10 cellular contexts compared by ENCODE assay signal in genomic region chr17:28684963-28685362, GRCh38. TPM values are rescaled to one million over a fixed set of nuclear protein-coding genes. Genes with fewer than 3 reads are reported as not detected.
DNase-seq lines count a peak whose midpoint lies in the region; ATAC-seq and TF ChIP-seq lines count a peak whose summit lies in the region.
"Had no signal": no experiment of that assay in that cellular context is flagged by ENCODE, and none has a peak within 500 bp of the region (broad histone marks: within the 10 kb centered on the region; RNA-seq: fewer than 3 reads in every experiment).

No MANE protein-coding gene starts in this region.

- no peak for TF ChIP-seq CTCF in glutamatergic neuron (IDR thresholded peaks at IDR 0.05; ENCODE audit: partially characterized antibody, unreplicated experiment)

- DNase-seq in NCI-H1694 (lab: John Stamatoyannopoulos, UW) (peak; percentile 10), NCI-H1694 treated with DMSO at 0.1 percent for 48 hours (lab: John Stamatoyannopoulos, UW) (no peak), SK-MEL-5 (ENCODE audit: low read depth, low spot score) (peak; percentile 62), glutamatergic neuron (no peak), superior temporal gyrus (ENCODE audit: extremely low spot score) (peak; percentile 94)
- no peak for DNase-seq in stimulated activated CD4-positive, alpha-beta T cell treated with anti-CD3 and anti-CD28 coated beads, Interleukin-4, amount 100 ng/mL, for 4 hours
- DNase-seq: activated CD4-positive, CD25-positive, alpha-beta regulatory T cell treated with anti-CD3 and anti-CD28 coated beads, Interleukin-2, amount 50 U/mL, for 72 hours; effector CD8-positive, alpha-beta T cell had no signal

- H3K27me3 Mint-ChIP-seq in glutamatergic neuron (ENCODE audit: unreplicated experiment) = peaks cover 4% of the 10 kb centered on the region

- no peaks in the 10 kb centered on the region for H3K9me3 Mint-ChIP-seq in glutamatergic neuron (ENCODE audit: unreplicated experiment)

- H3K36me3 Mint-ChIP-seq in glutamatergic neuron (ENCODE audit: unreplicated experiment) = peaks cover 14% of the 10 kb centered on the region

- H3K4me3 Mint-ChIP-seq in glutamatergic neuron (ENCODE audit: unreplicated experiment) = peak overlapping the region; percentile 16

- peaks cover 13% of the 10 kb centered on the region for H3K4me1 Mint-ChIP-seq in glutamatergic neuron (ENCODE audit: low read depth, unreplicated experiment)

- peak overlapping the region; percentile 72 for H3K27ac Mint-ChIP-seq in glutamatergic neuron (ENCODE audit: unreplicated experiment)

- ATAC-seq in GM19467 (IDR thresholded peaks at IDR 0.05; ENCODE audit: unreplicated experiment) (no peak), GM19395 (IDR thresholded peaks at IDR 0.05; ENCODE audit: unreplicated experiment) (no peak)

- in situ Hi-C loops in SK-MEL-5 (cut with HindIII; ENCODE audit: low pct_unique_long_range_greater_than_20kb, low sequenced_read_pairs) = no loop called here

RNA-seq across cellular contexts. Expression of gene SUPT6H, which starts 23.0 kb away (rescaled TPM):
- total RNA-seq in SK-MEL-5 (2014; rRNA removed; shearing (Covaris generic)) = 38.6 and 47.1 TPM in 2 replicates
- 38.0 and 46.8 TPM in 2 replicates for polyA plus RNA-seq in SK-MEL-5 (2015; cell fraction: cytosol; rRNA removed)
- 85.5 and 108 TPM in 2 replicates for polyA plus RNA-seq in SK-MEL-5 (2015; cell fraction: nucleus; rRNA removed)
- total RNA-seq in glutamatergic neuron (ENCODE audit: unreplicated experiment) = 108 TPM

RNA-seq across cellular contexts. Expression of gene SDF2, which starts 23.3 kb away (rescaled TPM):
- 61.3 and 66.1 TPM in 2 replicates for total RNA-seq in SK-MEL-5 (2014; rRNA removed; shearing (Covaris generic))
- polyA plus RNA-seq in SK-MEL-5 (2015; cell fraction: cytosol; rRNA removed) = 48.6 and 63.1 TPM in 2 replicates
- polyA plus RNA-seq in SK-MEL-5 (2015; cell fraction: nucleus; rRNA removed) = 21.7 and 33.5 TPM in 2 replicates
- total RNA-seq in glutamatergic neuron (ENCODE audit: unreplicated experiment) = 54.3 TPM

RNA-seq across cellular contexts. Expression of gene PROCA1, which starts 26.7 kb away (rescaled TPM):
- total RNA-seq in SK-MEL-5 (2014; rRNA removed; shearing (Covaris generic)) = 0.16 TPM in 1 of 2 replicates, not detected in the other
- 0.39 TPM in 1 of 2 replicates, not detected in the other for polyA plus RNA-seq in SK-MEL-5 (2015; cell fraction: cytosol; rRNA removed)
- 5.4 and 5.7 TPM in 2 replicates for polyA plus RNA-seq in SK-MEL-5 (2015; cell fraction: nucleus; rRNA removed)
- total RNA-seq in glutamatergic neuron (ENCODE audit: unreplicated experiment) = 36.5 TPM

RNA-seq across cellular contexts. Expression of gene RAB34, which starts 32.7 kb away (rescaled TPM):
- total RNA-seq in SK-MEL-5 (2014; rRNA removed; shearing (Covaris generic)) = 89.9 and 93.4 TPM in 2 replicates
- 91.3 and 123 TPM in 2 replicates for polyA plus RNA-seq in SK-MEL-5 (2015; cell fraction: cytosol; rRNA removed)
- polyA plus RNA-seq in SK-MEL-5 (2015; cell fraction: nucleus; rRNA removed) = 159 and 165 TPM in 2 replicates
- 54.3 TPM for total RNA-seq in glutamatergic neuron (ENCODE audit: unreplicated experiment)

RNA-seq across cellular contexts. Expression of gene RPL23A, which starts 34.8 kb away (rescaled TPM):
- 965 and 1,109 TPM in 2 replicates for total RNA-seq in SK-MEL-5 (2014; rRNA removed; shearing (Covaris generic))
- 260 and 377 TPM in 2 replicates for polyA plus RNA-seq in SK-MEL-5 (2015; cell fraction: cytosol; rRNA removed)
- polyA plus RNA-seq in SK-MEL-5 (2015; cell fraction: nucleus; rRNA removed) = 146 and 154 TPM in 2 replicates
- total RNA-seq in glutamatergic neuron (ENCODE audit: unreplicated experiment) = 627 TPM

Comparison
In these comparisons a context has a peak if more than half of its experiments do, and no peak if none do; other contexts are left out.
1. DNase-seq: peak in NCI-H1694 (single experiment), SK-MEL-5 (single experiment) and superior temporal gyrus (single experiment); none in NCI-H1694 treated with DMSO at 0.1 percent for 48 hours (single experiment), glutamatergic neuron (single experiment) and stimulated activated CD4-positive, alpha-beta T cell treated with anti-CD3 and anti-CD28 coated beads, Interleukin-4, amount 100 ng/mL, for 4 hours (0 of 2).
2. RNA of gene PROCA1, which starts 26.7 kb away (total RNA-seq): 36.5 TPM in glutamatergic neuron (single experiment); 0.16 TPM in SK-MEL-5; every median in the first group is over 10 times any median in the second.